ENCODE assay signal across 1 cellular context in genomic region chr10:50193090-50193489, GRCh38. TPM values are rescaled to one million over a fixed set of nuclear protein-coding genes. Genes with fewer than 3 reads are reported as not detected.
"Had no signal": no experiment of that assay in that cellular context is flagged by ENCODE, and none has a peak within 500 bp of the region (broad histone marks: within the 10 kb centered on the region; RNA-seq: fewer than 3 reads in every experiment).

No MANE protein-coding gene starts in this region.

RNA-seq across cellular contexts. Expression of gene ASAH2, which starts 58.2 kb away (rescaled TPM):
- total RNA-seq: OCI-LY7 had no signal
